In genomic region chr2:9656270-9656766, GRCh38 we compare ENCODE assay signal across 9 cellular contexts. TPM values are rescaled to one million over a fixed set of nuclear protein-coding genes. Genes with fewer than 3 reads are reported as not detected.
DNase-seq lines count a peak whose midpoint lies in the region; ATAC-seq and TF ChIP-seq lines count a peak whose summit lies in the region.
"Had no signal": no experiment of that assay in that cellular context is flagged by ENCODE, and none has a peak within 500 bp of the region (broad histone marks: within the 10 kb centered on the region; RNA-seq: fewer than 3 reads in every experiment).

No MANE protein-coding gene starts in this region.

- WGBS in right cardiac atrium = 87% methylated on average over 11 of the region's 11 CpGs

- H3K27me3 ChIP-seq in right cardiac atrium (ENCODE audit: control insufficient read depth, insufficient read depth) = no peaks in the 10 kb centered on the region

- intact Hi-C loops in right cardiac atrium (cut with DNase I) = no loop called here

- no peak for TF ChIP-seq CTCF in osteocyte (IDR thresholded peaks at IDR 0.05)

- no peaks in the 10 kb centered on the region for H3K9me3 ChIP-seq in right cardiac atrium (ENCODE audit: control insufficient read depth, low read length)

- POLR2A ChIA-PET in activated naive CD8-positive, alpha-beta T cell treated with anti-CD3 and anti-CD28 coated beads, Interleukin-2, amount 10 ng/mL, durations not matched to agents 7 days and 5 days (lab: Charles Lee) = no interaction called here

- H3K36me3 Mint-ChIP-seq in activated naive CD8-positive, alpha-beta T cell treated with anti-CD3 and anti-CD28 coated beads, Interleukin-2, amount 10 ng/mL, durations not matched to agents 7 days and 5 days = no peaks in the 10 kb centered on the region
- no peaks in the 10 kb centered on the region for H3K36me3 Mint-ChIP-seq in osteocyte (ENCODE audit: unreplicated experiment)
- H3K36me3 Mint-ChIP-seq: brain had no signal

- H3K27me3 Mint-ChIP-seq in activated naive CD8-positive, alpha-beta T cell treated with anti-CD3 and anti-CD28 coated beads, Interleukin-2, amount 10 ng/mL, durations not matched to agents 7 days and 5 days = peaks cover 20% of the 10 kb centered on the region
- no peaks in the 10 kb centered on the region for H3K27me3 Mint-ChIP-seq in osteocyte (ENCODE audit: unreplicated experiment)

- no peak overlapping the region for H3K27ac Mint-ChIP-seq in activated naive CD8-positive, alpha-beta T cell treated with anti-CD3 and anti-CD28 coated beads, Interleukin-2, amount 10 ng/mL, durations not matched to agents 7 days and 5 days
- peak overlapping the region; percentile 94 for H3K27ac Mint-ChIP-seq in osteocyte (ENCODE audit: unreplicated experiment)

- no peaks in the 10 kb centered on the region for H3K4me1 ChIP-seq in right cardiac atrium (ENCODE audit: control insufficient read depth, insufficient read depth, low read length)

- H3K4me3 Mint-ChIP-seq in activated naive CD8-positive, alpha-beta T cell treated with anti-CD3 and anti-CD28 coated beads, Interleukin-2, amount 10 ng/mL, durations not matched to agents 7 days and 5 days = no peak overlapping the region
- peak overlapping the region; percentile 46 for H3K4me3 Mint-ChIP-seq in osteocyte (ENCODE audit: unreplicated experiment)
- H3K4me3 Mint-ChIP-seq: brain had no signal

- peak; percentile 81 for ATAC-seq in GM18867 (IDR thresholded peaks at IDR 0.05; ENCODE audit: unreplicated experiment)
- peak; percentile 85 for ATAC-seq in HG02885 (IDR thresholded peaks at IDR 0.05; ENCODE audit: poor library complexity, unreplicated experiment)
- peak; percentile 81 for ATAC-seq in activated naive CD8-positive, alpha-beta T cell treated with anti-CD3 and anti-CD28 coated beads, Interleukin-2, amount 10 ng/mL, durations not matched to agents 7 days and 5 days (ENCODE audit: low read depth)
- ATAC-seq in right cardiac atrium = no peak

- DNase-seq in RKO (ENCODE audit: low spot score) (peak; percentile 89), osteocyte (ENCODE audit: extremely low spot score, unreplicated experiment) (peak; percentile 86), SKM-1 treated with dmso at 0.1 percent for 144 hours (lab: John Stamatoyannopoulos, UW; ENCODE audit: unreplicated experiment) (no peak), NCI-H510A (lab: John Stamatoyannopoulos, UW) (no peak), right cardiac atrium (no peak)
- DNase-seq in activated naive CD8-positive, alpha-beta T cell treated with anti-CD3 and anti-CD28 coated beads, Interleukin-2, amount 10 ng/mL, durations not matched to agents 7 days and 5 days = no peak

- no peak overlapping the region for H3K4me3 ChIP-seq in right cardiac atrium (ENCODE audit: low read length)

- H3K9me3 Mint-ChIP-seq in activated naive CD8-positive, alpha-beta T cell treated with anti-CD3 and anti-CD28 coated beads, Interleukin-2, amount 10 ng/mL, durations not matched to agents 7 days and 5 days = peaks cover 2% of the 10 kb centered on the region
- H3K9me3 Mint-ChIP-seq in osteocyte (ENCODE audit: unreplicated experiment) = peaks cover 5% of the 10 kb centered on the region

- peaks cover 9% of the 10 kb centered on the region for H3K4me1 Mint-ChIP-seq in activated naive CD8-positive, alpha-beta T cell treated with anti-CD3 and anti-CD28 coated beads, Interleukin-2, amount 10 ng/mL, durations not matched to agents 7 days and 5 days
- peaks cover 66% of the 10 kb centered on the region for H3K4me1 Mint-ChIP-seq in osteocyte (ENCODE audit: unreplicated experiment)

- no peak overlapping the region for H3K27ac ChIP-seq in right cardiac atrium (ENCODE audit: low read length)

RNA-seq across cellular contexts. Expression of gene YWHAQ, which starts 25.5 kb away (rescaled TPM):
- total RNA-seq in activated naive CD8-positive, alpha-beta T cell treated with anti-CD3 and anti-CD28 coated beads, Interleukin-2, amount 10 ng/mL, durations not matched to agents 7 days and 5 days = 100 to 1,000 TPM; 191 to 216 TPM
- total RNA-seq in osteocyte = 296 and 307 TPM in 2 replicates
- total RNA-seq in right cardiac atrium = 100 to 1,000 TPM; 154 to 201 (median 168) TPM
- 128 TPM for polyA plus RNA-seq in right cardiac atrium

Comparison
In these comparisons a context has a peak if more than half of its experiments do, and no peak if none do; other contexts are left out.
1. ATAC-seq: peak in GM18867 (single experiment), HG02885 (single experiment) and activated naive CD8-positive, alpha-beta T cell treated with anti-CD3 and anti-CD28 coated beads, Interleukin-2, amount 10 ng/mL, durations not matched to agents 7 days and 5 days (single experiment); none in right cardiac atrium (0 of 2).
2. DNase-seq: peak in RKO (single experiment) and osteocyte (single experiment); none in activated naive CD8-positive, alpha-beta T cell treated with anti-CD3 and anti-CD28 coated beads, Interleukin-2, amount 10 ng/mL, durations not matched to agents 7 days and 5 days (single experiment), SKM-1 treated with dmso at 0.1 percent for 144 hours (single experiment), NCI-H510A (single experiment) and right cardiac atrium (0 of 3).